ENCODE assay signal across 36 cellular contexts in genomic region chrX:49862093-49862492, GRCh38. TPM values are rescaled to one million over a fixed set of nuclear protein-coding genes. Genes with fewer than 3 reads are reported as not detected.
"Had no signal": no experiment of that assay in that cellular context is flagged by ENCODE, and none has a peak within 500 bp of the region (broad histone marks: within the 10 kb centered on the region; RNA-seq: fewer than 3 reads in every experiment).

No MANE protein-coding gene starts in this region.

- H3K4me1 ChIP-seq: esophagus squamous epithelium, heart right ventricle, neural progenitor cell, prostate gland, right atrium auricular region, sigmoid colon, stomach, thyroid gland, vagina had no signal

- H3K9me3 ChIP-seq: esophagus squamous epithelium, heart right ventricle, prostate gland, right atrium auricular region, sigmoid colon, stomach, thyroid gland, vagina had no signal

- H3K27me3 ChIP-seq: esophagus squamous epithelium, neural progenitor cell, right atrium auricular region, sigmoid colon, stomach, thyroid gland, vagina had no signal

- H3K27ac Mint-ChIP-seq: effector memory CD8-positive, alpha-beta T cell; immature natural killer cell; memory B cell; nephron; neural progenitor cell; stimulated activated effector memory CD8-positive, alpha-beta T cell treated with anti-CD3 and anti-CD28 coated beads, Interleukin-12 subunit alpha, Interleukin-12 subunit beta, amount 100 ng/mL, for 72 hours had no signal

- H3K9me3 Mint-ChIP-seq: effector memory CD8-positive, alpha-beta T cell; memory B cell; neural progenitor cell; stimulated activated effector memory CD8-positive, alpha-beta T cell treated with anti-CD3 and anti-CD28 coated beads, Interleukin-12 subunit alpha, Interleukin-12 subunit beta, amount 100 ng/mL, for 72 hours had no signal

- H3K9ac ChIP-seq: neural progenitor cell had no signal

- H3K4me1 Mint-ChIP-seq: immature natural killer cell; memory B cell; naive B cell; nephron; neural progenitor cell; stimulated activated effector memory CD8-positive, alpha-beta T cell treated with anti-CD3 and anti-CD28 coated beads, Interleukin-12 subunit alpha, Interleukin-12 subunit beta, amount 100 ng/mL, for 72 hours had no signal

- H2AFZ ChIP-seq: neural progenitor cell had no signal

- FAIRE-seq: endometrium had no signal

- H3K36me3 Mint-ChIP-seq: immature natural killer cell; memory B cell; naive B cell; neural progenitor cell; stimulated activated effector memory CD8-positive, alpha-beta T cell treated with anti-CD3 and anti-CD28 coated beads, Interleukin-12 subunit alpha, Interleukin-12 subunit beta, amount 100 ng/mL, for 72 hours had no signal

- DNase-seq: dermis blood vessel endothelial cell; effector memory CD8-positive, alpha-beta T cell; esophagus squamous epithelium; foreskin melanocyte; glutamatergic neuron; heart right ventricle; hypothalamus; immature natural killer cell; islet precursor cell; kidney glomerular epithelial cell; left colon; left ventricle myocardium superior; naive B cell; sigmoid colon; stimulated activated CD4-positive, alpha-beta T cell treated with anti-CD3 and anti-CD28 coated beads, Interleukin-2, amount 100 ng/mL, for 24 hours; stimulated activated CD4-positive, alpha-beta T cell treated with anti-CD3 and anti-CD28 coated beads, Interleukin-4, amount 100 ng/mL, for 24 hours; stimulated activated naive CD4-positive, alpha-beta T cell treated with Interleukin-2 at 50 U/mL for 16 hours; stomach; thyroid gland; trophoblast cell had no signal

- H3K36me3 ChIP-seq: esophagus squamous epithelium, heart right ventricle, neural progenitor cell, prostate gland, right atrium auricular region, sigmoid colon, stomach, thyroid gland, vagina had no signal

- H3K4me3 ChIP-seq: coronary artery, esophagus squamous epithelium, heart right ventricle, lung, neural progenitor cell, prostate gland, right atrium auricular region, sigmoid colon, stomach, thyroid gland, vagina had no signal

- H3K4me3 Mint-ChIP-seq: effector memory CD8-positive, alpha-beta T cell; immature natural killer cell; memory B cell; naive B cell; nephron; neural progenitor cell; stimulated activated effector memory CD8-positive, alpha-beta T cell treated with anti-CD3 and anti-CD28 coated beads, Interleukin-12 subunit alpha, Interleukin-12 subunit beta, amount 100 ng/mL, for 72 hours had no signal

- H3K4me2 ChIP-seq: neural progenitor cell had no signal

- ATAC-seq: effector memory CD8-positive, alpha-beta T cell; heart right ventricle; left colon; left ventricle myocardium superior; stimulated activated effector memory CD8-positive, alpha-beta T cell treated with anti-CD3 and anti-CD28 coated beads, Interleukin-12 subunit alpha, Interleukin-12 subunit beta, amount 100 ng/mL, for 72 hours had no signal

- H3K27ac ChIP-seq: coronary artery, esophagus squamous epithelium, heart right ventricle, neural progenitor cell, prostate gland, right atrium auricular region, sigmoid colon, stomach, thyroid gland, vagina had no signal

RNA-seq across cellular contexts. Expression of gene PAGE4, which starts 33.0 kb away (rescaled TPM):
- total RNA-seq: dermis blood vessel endothelial cell, esophagus squamous epithelium, heart right ventricle, left colon, left ventricle myocardium superior, lung, mononuclear cell, osteocyte, right atrium auricular region, sigmoid colon, skeletal muscle tissue, stomach, subcutaneous adipose tissue, temporal lobe, thyroid gland, ureter, vagina had no signal
- polyA plus RNA-seq: heart right ventricle, immature natural killer cell, lung, sigmoid colon, stomach had no signal
